8 cellular contexts compared by ENCODE assay signal in the genomic region with DNA sequence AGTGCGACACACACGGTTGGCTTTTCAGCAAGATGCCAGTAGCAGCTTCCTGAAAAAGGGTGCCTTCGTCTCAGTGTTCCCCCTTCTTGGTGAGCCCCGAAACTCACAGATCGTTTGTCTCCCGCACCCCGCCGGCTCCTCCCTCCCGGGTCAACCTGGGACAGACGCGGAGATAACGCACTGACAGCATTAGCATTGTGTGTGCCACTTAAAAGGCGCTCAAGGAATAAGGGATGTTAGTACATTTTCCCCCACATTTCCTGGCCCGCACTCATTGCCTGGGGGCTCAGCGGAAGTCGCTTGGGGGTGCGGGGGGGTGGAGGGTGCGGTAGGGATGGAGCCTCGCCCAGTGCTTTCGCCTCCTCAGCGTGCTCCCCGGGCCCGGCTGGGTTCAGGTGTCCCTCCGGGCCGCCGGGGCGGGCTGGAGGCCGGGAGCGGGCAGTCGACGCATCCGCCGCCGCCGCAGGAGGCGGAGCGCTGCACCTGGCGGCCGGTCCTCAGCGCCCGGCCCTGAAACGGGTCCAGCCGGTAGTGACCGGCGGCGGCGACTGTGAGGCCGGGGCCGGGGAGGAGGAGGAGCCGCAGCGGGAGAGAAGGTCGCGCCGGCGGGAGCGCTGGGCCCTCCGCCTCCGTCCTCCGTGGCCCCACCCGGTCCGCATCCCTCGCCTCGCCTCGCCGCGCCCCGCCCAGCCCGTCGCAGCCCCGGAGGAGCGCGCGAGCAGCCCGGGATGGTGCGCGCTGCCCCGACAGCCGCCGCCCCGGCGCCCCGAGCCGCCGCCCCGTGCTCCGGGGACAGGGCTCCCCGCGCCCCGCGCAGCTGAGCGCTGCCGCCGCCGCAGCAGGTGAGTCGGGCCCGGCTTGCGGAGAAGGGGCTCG. TPM values are rescaled to one million over a fixed set of nuclear protein-coding genes. Genes with fewer than 3 reads are reported as not detected.
DNase-seq lines count a peak whose midpoint lies in the region; ATAC-seq, FAIRE-seq and TF ChIP-seq lines count a peak whose summit lies in the region.

Gene MFSD6, plus strand, starts transcription at position 694 of the 876 bp plus-strand sequence. CDS start 27,675 bp downstream, outside the sequence.

- TF ChIP-seq RAD21 in HepG2 (CRISPR knock-in tag; IDR thresholded peaks at IDR 0.05) = peak; percentile 10; the same call in 1 of the 2 replicates

- TF ChIP-seq POLR2A in H54 (IDR thresholded peaks at IDR 0.05; ENCODE audit: low read depth, low read length) (no peak; the same call in 1 of the 2 replicates), HepG2 (IDR thresholded peaks at IDR 0.05; ENCODE audit: insufficient read depth in 1 of 2, low read depth in 2 of 2, low read length in 2 of 2) (no peak)

- DNase-seq in GM06990 (ENCODE audit: extremely low read depth, insufficient read length) = peak; percentile 78
- peak; percentile 41 for DNase-seq in H54 (ENCODE audit: insufficient read length, low spot score)
- DNase-seq in MM.1S = peak; percentile 57
- peak; percentile 73 for DNase-seq in activated CD4-positive, CD25-positive, alpha-beta regulatory T cell treated with anti-CD3 and anti-CD28 coated beads, Interleukin-2, amount 50 U/mL, for 72 hours
- peak; percentile 64 for DNase-seq in cerebellum (ENCODE audit: low spot score)
- no peak for DNase-seq in HepG2 (ENCODE audit: low spot score)
- DNase-seq in stimulated activated CD4-positive, alpha-beta T cell treated with anti-CD3 and anti-CD28 coated beads, Interleukin-4, amount 100 ng/mL, for 1 hour = peak; percentile 62
- DNase-seq in NCI-H524 treated with DMSO at 0.1 percent for 48 hours (lab: John Stamatoyannopoulos, UW) = no peak

- H4K20me1 ChIP-seq in MM.1S (ENCODE audit: insufficient read depth, low read length) (no peaks in the 10 kb centered on the region), HepG2 (ENCODE audit: insufficient read depth, low read length) (no peaks in the 10 kb centered on the region)

- H3K79me2 ChIP-seq in MM.1S (ENCODE audit: low read length) = peaks cover 28% of the 10 kb centered on the region
- no peaks in the 10 kb centered on the region for H3K79me2 ChIP-seq in HepG2 (ENCODE audit: insufficient read depth, low read length)

- H3K4me2 ChIP-seq in MM.1S (ENCODE audit: low read depth, low read length) (peak within 1 kb of the TSS; percentile 93), HepG2 (ENCODE audit: low read depth, low read length) (peak within 1 kb of the TSS; percentile 78)

- peak within 1 kb of the TSS; percentile 79 for H3K9ac ChIP-seq in MM.1S (ENCODE audit: low read length)
- H3K9ac ChIP-seq in HepG2 (ENCODE audit: insufficient read depth, low read depth, low read length) = no peak within 1 kb of the TSS

- WGBS in HepG2 (ENCODE audit: low lambda C conversion rate) = 18% methylated on average over 14 of the region's 98 CpGs

- H3K27me3 ChIP-seq in GM06990 (replicated peaks; ENCODE audit: control insufficient read depth, insufficient read depth, low read length) (no peaks in the 10 kb centered on the region), MM.1S (replicated peaks; ENCODE audit: insufficient read depth, low read length) (no peaks in the 10 kb centered on the region), HepG2 (ENCODE audit: control insufficient read depth in 1 of 2, insufficient read depth in 2 of 2, low read length in 2 of 2) (peaks cover 3 to 35% of the 10 kb centered on the region in 2 experiments; a peak in 4 of 5 replicates)

- no peaks in the 10 kb centered on the region for H3K9me2 ChIP-seq in MM.1S (replicated peaks; ENCODE audit: insufficient read depth, low read length)

- CTCF ChIA-PET in HepG2 (lab: Yijun Ruan, JAX; ENCODE audit: low intra/inter-chr PET ratio, low total read pairs) = no interaction called here

- peak; percentile 87 for ATAC-seq in HepG2

- H2AFZ ChIP-seq in MM.1S (ENCODE audit: low read length) (peak within 1 kb of the TSS; percentile 87), HepG2 (ENCODE audit: low read length) (no peak within 1 kb of the TSS)

- H3F3A ChIP-seq in MM.1S (ENCODE audit: insufficient read depth, low read length) = no peaks in the 10 kb centered on the region

- no peak for FAIRE-seq in H54 (lab: Jason Lieb, UNC)
- FAIRE-seq in HepG2 (lab: Jason Lieb, UNC) = no peak

- H3K4me1 ChIP-seq in MM.1S (ENCODE audit: low read length) (peaks cover 11% of the 10 kb centered on the region; the same call in 1 of the 2 replicates), HepG2 (ENCODE audit: insufficient read depth, low read length) (peaks cover 14% of the 10 kb centered on the region)

- peak within 1 kb of the TSS; percentile 83 for H3K4me3 ChIP-seq in GM06990 (replicated peaks; ENCODE audit: low read depth, low read length)
- H3K4me3 ChIP-seq in MM.1S (ENCODE audit: low read length) = peak within 1 kb of the TSS; percentile 91
- peak within 1 kb of the TSS; percentile 62 to 73 (median 63) for H3K4me3 ChIP-seq in HepG2 (replicated peaks in 1 of 3; ENCODE audit: insufficient read depth in 1 of 3, low read depth in 2 of 3, low read length in 3 of 3)

- no peak for TF ChIP-seq CTCF in GM06990 (IDR thresholded peaks at IDR 0.05; ENCODE audit: insufficient read depth, low read length, poor library complexity, severe bottlenecking)
- no peak for TF ChIP-seq CTCF in MM.1S (IDR thresholded peaks at IDR 0.05; ENCODE audit: low read length)
- TF ChIP-seq CTCF in HepG2 (CRISPR knock-in tag; IDR thresholded peaks at IDR 0.05) = no peak; the same call in 1 of the 2 replicates

- no peaks in the 10 kb centered on the region for H3K36me3 ChIP-seq in GM06990 (ENCODE audit: control insufficient read depth, insufficient read depth, low read length)
- H3K36me3 ChIP-seq in MM.1S (replicated peaks; ENCODE audit: insufficient read depth, low read length) = no peaks in the 10 kb centered on the region
- H3K36me3 ChIP-seq in HepG2 (replicated peaks in 1 of 2; ENCODE audit: control insufficient read depth in 1 of 2, insufficient read depth in 2 of 2, low read length in 2 of 2) = no peaks in the 10 kb centered on the region

- no TSS peak for BruUV-seq in HepG2 (replicated peaks; lab: Mats Ljungman, UMichigan)

- POLR2A ChIA-PET in HepG2 (lab: Yijun Ruan, JAX) = no interaction called here

- H3K9me3 ChIP-seq in MM.1S (replicated peaks; ENCODE audit: insufficient read depth, low read length) (no peaks in the 10 kb centered on the region), HepG2 (ENCODE audit: low read length) (no peaks in the 10 kb centered on the region)

- TF ChIP-seq EP300 in HepG2 (IDR thresholded peaks at IDR 0.05; ENCODE audit: low read depth in 2 of 2, low read length in 2 of 2) (no peak), HepG2 (CRISPR knock-in tag; IDR thresholded peaks at IDR 0.05; ENCODE audit: borderline replicate concordance) (no peak)

- intact Hi-C loops in HepG2 (cut with micrococcal nuclease; ENCODE audit: unreplicated experiment) = no loop called here

- H3K27ac ChIP-seq in MM.1S (ENCODE audit: low read length) = peak within 1 kb of the TSS; percentile 57; the same call in 1 of the 2 replicates
- no peak within 1 kb of the TSS for H3K27ac ChIP-seq in HepG2 (ENCODE audit: extremely low read length, insufficient read depth, low read length)

- in situ Hi-C loops in HepG2 (cut with HindIII; ENCODE audit: extremely low pct_ligation_motif_present, low pct_unique_long_range_greater_than_20kb) = no loop called here

TF ChIP-seq in HepG2, 621 proteins besides CTCF, POLR2A, EP300 and RAD21 (continues in another document):
- no peak for TF ChIP-seq HES4 (CRISPR knock-in tag; IDR thresholded peaks at IDR 0.05; ENCODE audit: borderline replicate concordance)
- TF ChIP-seq, protein P1, sequence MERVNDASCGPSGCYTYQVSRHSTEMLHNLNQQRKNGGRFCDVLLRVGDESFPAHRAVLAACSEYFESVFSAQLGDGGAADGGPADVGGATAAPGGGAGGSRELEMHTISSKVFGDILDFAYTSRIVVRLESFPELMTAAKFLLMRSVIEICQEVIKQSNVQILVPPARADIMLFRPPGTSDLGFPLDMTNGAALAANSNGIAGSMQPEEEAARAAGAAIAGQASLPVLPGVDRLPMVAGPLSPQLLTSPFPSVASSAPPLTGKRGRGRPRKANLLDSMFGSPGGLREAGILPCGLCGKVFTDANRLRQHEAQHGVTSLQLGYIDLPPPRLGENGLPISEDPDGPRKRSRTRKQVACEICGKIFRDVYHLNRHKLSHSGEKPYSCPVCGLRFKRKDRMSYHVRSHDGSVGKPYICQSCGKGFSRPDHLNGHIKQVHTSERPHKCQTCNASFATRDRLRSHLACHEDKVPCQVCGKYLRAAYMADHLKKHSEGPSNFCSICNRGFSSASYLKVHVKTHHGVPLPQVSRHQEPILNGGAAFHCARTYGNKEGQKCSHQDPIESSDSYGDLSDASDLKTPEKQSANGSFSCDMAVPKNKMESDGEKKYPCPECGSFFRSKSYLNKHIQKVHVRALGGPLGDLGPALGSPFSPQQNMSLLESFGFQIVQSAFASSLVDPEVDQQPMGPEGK (CRISPR knock-in tag; IDR thresholded peaks at IDR 0.05) = peak; percentile 30; the same call in 1 of the 2 replicates
- no peak for TF ChIP-seq WIZ (CRISPR knock-in tag; IDR thresholded peaks at IDR 0.05)
- TF ChIP-seq ZNF30 (CRISPR knock-in tag; IDR thresholded peaks at IDR 0.05) = no peak
- no peak for TF ChIP-seq ZNF780A (CRISPR knock-in tag; IDR thresholded peaks at IDR 0.05)
- 0 out of 2 replicates have a peak, but pooled peaks have one; percentile 8 for TF ChIP-seq BORCS8-MEF2B (CRISPR knock-in tag; IDR thresholded peaks at IDR 0.05)

RNA-seq across cellular contexts. Expression of gene MFSD6, which starts in this region (rescaled TPM):
- 41.2 TPM for total RNA-seq in cerebellum
- total RNA-seq in HepG2 (2016; rRNA removed; fragmentation: Illumina TruSeq; extraction: Trizol) = 0.59 and 1.4 TPM in 2 replicates
- 0.09 and 0.10 TPM in 2 replicates for total RNA-seq in HepG2 (2016; cell fraction: cytosol; rRNA removed; fragmentation: Illumina TruSeq; extraction: Trizol; ENCODE audit: low read depth)
- total RNA-seq in HepG2 (2016; cell fraction: insoluble cytoplasmic fraction; rRNA removed; fragmentation: Illumina TruSeq; extraction: Trizol) = 0.77 and 1.3 TPM in 2 replicates
- total RNA-seq in HepG2 (2016; cell fraction: membrane; rRNA removed; fragmentation: Illumina TruSeq; extraction: Trizol) = 0.45 and 0.59 TPM in 2 replicates
- 1.6 and 1.7 TPM in 2 replicates for total RNA-seq in HepG2 (2016; cell fraction: nucleus; rRNA removed; fragmentation: Illumina TruSeq; extraction: Trizol)
- polyA plus RNA-seq in HepG2 (2011; rRNA removed) = 0.71 and 0.92 TPM in 2 replicates
- polyA plus RNA-seq in HepG2 (2011; cell fraction: cytosol; rRNA removed) = 0.88 and 0.89 TPM in 2 replicates
- polyA plus RNA-seq in HepG2 (2011; cell fraction: nucleus; rRNA removed) = 0.47 and 0.69 TPM in 2 replicates
- 1.4 and 1.9 TPM in 2 replicates for polyA plus RNA-seq in HepG2 (2012)
- polyA plus RNA-seq in HepG2 (2016; cell fraction: cytosol; fragmentation: Illumina TruSeq; extraction: Trizol; ENCODE audit: low read depth) = 0.06 and 0.28 TPM in 2 replicates
- 0.70 and 0.86 TPM in 2 replicates for polyA plus RNA-seq in HepG2 (2016; cell fraction: insoluble cytoplasmic fraction; fragmentation: Illumina TruSeq; extraction: Trizol; ENCODE audit: low read depth)
- polyA plus RNA-seq in HepG2 (2016; cell fraction: membrane; fragmentation: Illumina TruSeq; extraction: Trizol; ENCODE audit: low read depth) = 0.20 and 0.27 TPM in 2 replicates
- polyA plus RNA-seq in HepG2 (2016; cell fraction: nucleus; fragmentation: Illumina TruSeq; extraction: Trizol; ENCODE audit: insufficient read depth, low read depth) = 1.6 and 1.9 TPM in 2 replicates
- 0.90 and 8.2 TPM in 2 replicates for polyA minus RNA-seq in HepG2 (2011; rRNA and poly(A)+ RNA removed; ENCODE audit: low replicate concordance)
- 1.8 and 2.0 TPM in 2 replicates for polyA minus RNA-seq in HepG2 (2011; cell fraction: cytosol; rRNA and poly(A)+ RNA removed)
- polyA minus RNA-seq in HepG2 (2011; cell fraction: nucleus; rRNA and poly(A)+ RNA removed) = 2.7 and 5.1 TPM in 2 replicates

Comparison
In these comparisons a context has a peak if more than half of its experiments do, and no peak if none do; other contexts are left out.
1. RNA of gene MFSD6 (total RNA-seq): 41.2 TPM in cerebellum (single experiment); 0.09 to 1.7 TPM in HepG2; every median in the first group is over 10 times any median in the second.
2. DNase-seq: peak in GM06990 (single experiment), H54 (single experiment), MM.1S (single experiment), activated CD4-positive, CD25-positive, alpha-beta regulatory T cell treated with anti-CD3 and anti-CD28 coated beads, Interleukin-2, amount 50 U/mL, for 72 hours (single experiment), cerebellum (single experiment) and stimulated activated CD4-positive, alpha-beta T cell treated with anti-CD3 and anti-CD28 coated beads, Interleukin-4, amount 100 ng/mL, for 1 hour (single experiment); none in HepG2 (single experiment) and NCI-H524 treated with DMSO at 0.1 percent for 48 hours (single experiment).
3. Peak in every context shown above with its lines, with median percentiles within 50 percentile points of each other: H3K4me3 ChIP-seq.